In genomic region chr4:89284828-89285227, GRCh38 we compare ENCODE assay signal across 10 cellular contexts. TPM values are rescaled to one million over a fixed set of nuclear protein-coding genes. Genes with fewer than 3 reads are reported as not detected.
DNase-seq lines count a peak whose midpoint lies in the region; ATAC-seq and TF ChIP-seq lines count a peak whose summit lies in the region.
"Had no signal": no experiment of that assay in that cellular context is flagged by ENCODE, and none has a peak within 500 bp of the region (broad histone marks: within the 10 kb centered on the region; RNA-seq: fewer than 3 reads in every experiment).

No MANE protein-coding gene starts in this region.

- H3K27ac ChIP-seq in colonic mucosa: peak overlapping the region; percentile 77
- H3K27ac ChIP-seq: hepatocyte had no signal

- peak; percentile 75 for ATAC-seq in stimulated activated effector memory CD8-positive, alpha-beta T cell treated with anti-CD3 and anti-CD28 coated beads, Interleukin-12 subunit alpha, Interleukin-12 subunit beta, amount 100 ng/mL, for 72 hours
- ATAC-seq in GM18502 (IDR thresholded peaks at IDR 0.05; ENCODE audit: poor library complexity, unreplicated experiment): no peak

- no peaks in the 10 kb centered on the region for H3K9me3 Mint-ChIP-seq in activated naive CD4-positive, alpha-beta T cell treated with anti-CD3 and anti-CD28 coated beads for 36 hours
- H3K9me3 Mint-ChIP-seq in stimulated activated effector memory CD8-positive, alpha-beta T cell treated with anti-CD3 and anti-CD28 coated beads, Interleukin-12 subunit alpha, Interleukin-12 subunit beta, amount 100 ng/mL, for 72 hours: no peaks in the 10 kb centered on the region

- H3K4me3 ChIP-seq in colonic mucosa: no peak overlapping the region
- H3K4me3 ChIP-seq: hepatocyte had no signal

- no peak overlapping the region for H3K4me3 Mint-ChIP-seq in activated naive CD4-positive, alpha-beta T cell treated with anti-CD3 and anti-CD28 coated beads for 36 hours
- H3K4me3 Mint-ChIP-seq in stimulated activated effector memory CD8-positive, alpha-beta T cell treated with anti-CD3 and anti-CD28 coated beads, Interleukin-12 subunit alpha, Interleukin-12 subunit beta, amount 100 ng/mL, for 72 hours: peak overlapping the region; percentile 82

- no peaks in the 10 kb centered on the region for H3K36me3 ChIP-seq in colonic mucosa

- peak; percentile 59 for DNase-seq in activated naive CD4-positive, alpha-beta T cell treated with anti-CD3 and anti-CD28 coated beads for 36 hours
- no peak for DNase-seq in activated naive CD4-positive, alpha-beta T cell treated with anti-CD3 and anti-CD28 coated beads, Interleukin-2, amount 50 U/mL, for 16 hours
- peak; percentile 94 for DNase-seq in OCI-M1 (lab: John Stamatoyannopoulos, UW)
- no peak for DNase-seq in colonic mucosa
- DNase-seq in stimulated activated effector memory CD8-positive, alpha-beta T cell treated with anti-CD3 and anti-CD28 coated beads, Interleukin-12 subunit alpha, Interleukin-12 subunit beta, amount 100 ng/mL, for 72 hours (ENCODE audit: low spot score in 2 of 2): peak in 1 of 2 donors; percentile 66
- no peak for DNase-seq in D341Med (ENCODE audit: low spot score)
- no peak for DNase-seq in NCI-H2171 treated with DMSO at 0.1 percent for 48 hours (lab: John Stamatoyannopoulos, UW)
- DNase-seq: cortex of kidney had no signal

- H3K9ac ChIP-seq in colonic mucosa (ENCODE audit: low read depth in 2 of 2, low read length in 2 of 2): peak overlapping the region in 1 of 2 donors; percentile 1

- no peaks in the 10 kb centered on the region for H3K9me3 ChIP-seq in colonic mucosa

- TF ChIP-seq CTCF in colonic mucosa (IDR thresholded peaks at IDR 0.05): no peak

- H3K36me3 Mint-ChIP-seq in activated naive CD4-positive, alpha-beta T cell treated with anti-CD3 and anti-CD28 coated beads for 36 hours (ENCODE audit: low read depth): peaks cover 4% of the 10 kb centered on the region
- H3K36me3 Mint-ChIP-seq in stimulated activated effector memory CD8-positive, alpha-beta T cell treated with anti-CD3 and anti-CD28 coated beads, Interleukin-12 subunit alpha, Interleukin-12 subunit beta, amount 100 ng/mL, for 72 hours: peaks cover 29% of the 10 kb centered on the region

- no peak overlapping the region for H3K27ac Mint-ChIP-seq in activated naive CD4-positive, alpha-beta T cell treated with anti-CD3 and anti-CD28 coated beads for 36 hours
- no peak overlapping the region for H3K27ac Mint-ChIP-seq in stimulated activated effector memory CD8-positive, alpha-beta T cell treated with anti-CD3 and anti-CD28 coated beads, Interleukin-12 subunit alpha, Interleukin-12 subunit beta, amount 100 ng/mL, for 72 hours

- no peaks in the 10 kb centered on the region for H3K27me3 ChIP-seq in colonic mucosa
- H3K27me3 ChIP-seq: hepatocyte had no signal

- CTCF ChIA-PET in activated naive CD4-positive, alpha-beta T cell treated with anti-CD3 and anti-CD28 coated beads for 36 hours (lab: Charles Lee): interaction anchor here (1.1 to 5.3 kb wide), 2 partner anchors 30 to 185 kb away, joined by 3 to 26 read pairs; no protein-coding TSS in a partner anchor

- peaks cover 80% of the 10 kb centered on the region for H3K4me1 Mint-ChIP-seq in activated naive CD4-positive, alpha-beta T cell treated with anti-CD3 and anti-CD28 coated beads for 36 hours (ENCODE audit: low read depth)
- peaks cover 66% of the 10 kb centered on the region for H3K4me1 Mint-ChIP-seq in stimulated activated effector memory CD8-positive, alpha-beta T cell treated with anti-CD3 and anti-CD28 coated beads, Interleukin-12 subunit alpha, Interleukin-12 subunit beta, amount 100 ng/mL, for 72 hours

- peaks cover 12% of the 10 kb centered on the region for H3K4me1 ChIP-seq in colonic mucosa

- no peaks in the 10 kb centered on the region for H3K27me3 Mint-ChIP-seq in activated naive CD4-positive, alpha-beta T cell treated with anti-CD3 and anti-CD28 coated beads for 36 hours (ENCODE audit: low read depth)

- intact Hi-C loops in activated naive CD4-positive, alpha-beta T cell treated with anti-CD3 and anti-CD28 coated beads for 36 hours (cut with micrococcal nuclease): loop anchor here (1.0 to 5.0 kb wide), 3 partner anchors 9 to 373 kb away; no protein-coding TSS in a partner anchor
- intact Hi-C loops in colonic mucosa (cut with DNase I): no loop called here

RNA-seq across cellular contexts. Expression of gene GPRIN3, which starts 22.8 kb away (rescaled TPM):
- 1 to 10 TPM; 8.6 to 8.8 TPM for total RNA-seq in activated naive CD4-positive, alpha-beta T cell treated with anti-CD3 and anti-CD28 coated beads for 36 hours
- 10 to 100 TPM; 22.5 to 26.8 TPM for total RNA-seq in colonic mucosa

Comparison
In these comparisons a context has a peak if more than half of its experiments do, and no peak if none do; other contexts are left out.
1. DNase-seq: peak in activated naive CD4-positive, alpha-beta T cell treated with anti-CD3 and anti-CD28 coated beads for 36 hours (single experiment) and OCI-M1 (single experiment); none in activated naive CD4-positive, alpha-beta T cell treated with anti-CD3 and anti-CD28 coated beads, Interleukin-2, amount 50 U/mL, for 16 hours (single experiment), colonic mucosa (single experiment), D341Med (single experiment) and NCI-H2171 treated with DMSO at 0.1 percent for 48 hours (single experiment).